23 cellular contexts compared by ENCODE assay signal in genomic region chr20:20414640-20415274, GRCh38. TPM values are rescaled to one million over a fixed set of nuclear protein-coding genes. Genes with fewer than 3 reads are reported as not detected.
"Had no signal": no experiment of that assay in that cellular context is flagged by ENCODE, and none has a peak within 500 bp of the region (broad histone marks: within the 10 kb centered on the region; RNA-seq: fewer than 3 reads in every experiment).

No MANE protein-coding gene starts in this region.

- ATAC-seq: effector memory CD8-positive, alpha-beta T cell; natural killer cell treated with Interleukin-12 subunit alpha and Interleukin-12 subunit beta and Interleukin-15 and Interleukin-18, amount 100 ng/mL, for 72 hours; right cardiac atrium; T-helper 17 cell had no signal

- H3K27ac ChIP-seq: epithelial cell of prostate, prostate gland, skin epidermis, stomach, testis, upper lobe of left lung had no signal

- H3K36me3 ChIP-seq: prostate gland, WERI-Rb-1 had no signal

- H3K4me3 ChIP-seq: prostate gland, skin epidermis, stomach, testis, upper lobe of left lung had no signal

- H3K27me3 Mint-ChIP-seq: activated naive CD8-positive, alpha-beta T cell treated with anti-CD3 and anti-CD28 coated beads, Interleukin-2, amount 10 ng/mL, durations not matched to agents 7 days and 5 days; effector memory CD8-positive, alpha-beta T cell; natural killer cell treated with Interleukin-12 subunit alpha and Interleukin-12 subunit beta and Interleukin-15 and Interleukin-18, amount 100 ng/mL, for 72 hours; T-helper 17 cell had no signal

- H3K4me1 ChIP-seq: prostate gland, testis, upper lobe of left lung had no signal

- H3K9me3 Mint-ChIP-seq: activated naive CD8-positive, alpha-beta T cell treated with anti-CD3 and anti-CD28 coated beads, Interleukin-2, amount 10 ng/mL, durations not matched to agents 7 days and 5 days; effector memory CD8-positive, alpha-beta T cell; natural killer cell treated with Interleukin-12 subunit alpha and Interleukin-12 subunit beta and Interleukin-15 and Interleukin-18, amount 100 ng/mL, for 72 hours had no signal

- H3K36me3 Mint-ChIP-seq: natural killer cell treated with Interleukin-12 subunit alpha and Interleukin-12 subunit beta and Interleukin-15 and Interleukin-18, amount 100 ng/mL, for 72 hours had no signal

- H3K27me3 ChIP-seq: stomach, testis, upper lobe of left lung had no signal

- H3K9me3 ChIP-seq: prostate gland, stomach, testis, upper lobe of left lung had no signal

- DNase-seq: activated CD4-positive, alpha-beta T cell treated with anti-CD3 and anti-CD28 coated beads for 4 hours; activated gamma-delta T cell; activated naive CD8-positive, alpha-beta T cell treated with anti-CD3 and anti-CD28 coated beads, Interleukin-2, amount 10 ng/mL, durations not matched to agents 7 days and 5 days; dermis blood vessel endothelial cell; effector memory CD8-positive, alpha-beta T cell; foreskin melanocyte; right cardiac atrium; stimulated activated CD4-positive, alpha-beta T cell treated with anti-CD3 and anti-CD28 coated beads, Interleukin-4, amount 100 ng/mL, for 4 hours; stimulated activated CD8-positive, alpha-beta memory T cell treated with anti-CD3 and anti-CD28 coated beads, Interleukin-4, amount 100 ng/mL, for 48 hours; stomach; T-helper 17 cell; testis had no signal

- H3K4me3 Mint-ChIP-seq: activated naive CD8-positive, alpha-beta T cell treated with anti-CD3 and anti-CD28 coated beads, Interleukin-2, amount 10 ng/mL, durations not matched to agents 7 days and 5 days; effector memory CD8-positive, alpha-beta T cell; natural killer cell treated with Interleukin-12 subunit alpha and Interleukin-12 subunit beta and Interleukin-15 and Interleukin-18, amount 100 ng/mL, for 72 hours; T-helper 17 cell had no signal

- H3K27ac Mint-ChIP-seq: activated naive CD8-positive, alpha-beta T cell treated with anti-CD3 and anti-CD28 coated beads, Interleukin-2, amount 10 ng/mL, durations not matched to agents 7 days and 5 days; effector memory CD8-positive, alpha-beta T cell; natural killer cell treated with Interleukin-12 subunit alpha and Interleukin-12 subunit beta and Interleukin-15 and Interleukin-18, amount 100 ng/mL, for 72 hours; T-helper 17 cell had no signal

RNA-seq across cellular contexts. Expression of gene INSM1, which starts 46.9 kb away (rescaled TPM):
- total RNA-seq: activated naive CD8-positive, alpha-beta T cell treated with anti-CD3 and anti-CD28 coated beads, Interleukin-2, amount 10 ng/mL, durations not matched to agents 7 days and 5 days; bronchial epithelial cell; dermis blood vessel endothelial cell; fibroblast of lung; liver; mesenteric fat pad; natural killer cell treated with Interleukin-12 subunit alpha and Interleukin-12 subunit beta and Interleukin-15 and Interleukin-18, amount 100 ng/mL, for 72 hours; osteoblast; right cardiac atrium; T-helper 17 cell; upper lobe of left lung had no signal
- polyA plus RNA-seq: fibroblast of lung, liver, right cardiac atrium had no signal
